ENCODE assay signal across 9 cellular contexts in the genomic region with DNA sequence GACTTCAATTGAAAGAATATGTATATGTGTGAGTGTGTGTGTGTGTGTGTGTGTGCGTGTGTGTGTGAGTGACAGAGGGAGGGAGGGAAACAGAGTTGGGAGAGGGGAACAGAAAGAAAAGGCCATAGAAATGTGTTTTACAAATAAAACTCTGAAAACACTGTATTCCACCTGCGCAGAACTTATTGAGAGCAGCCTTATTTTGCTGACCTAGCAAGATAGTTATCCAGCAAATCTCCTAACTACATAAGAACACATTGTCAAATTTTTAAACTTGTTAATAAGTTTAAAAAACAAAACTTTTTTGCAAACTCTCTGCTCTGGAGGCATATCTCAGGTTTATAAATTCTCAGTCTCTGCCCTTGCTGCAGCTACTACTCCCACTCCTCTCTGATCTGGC.
"Had no signal": no experiment of that assay in that cellular context is flagged by ENCODE, and none has a peak within 500 bp of the region (broad histone marks: within the 10 kb centered on the region; RNA-seq: fewer than 3 reads in every experiment).

No MANE protein-coding gene starts in this region.

- H3K27ac ChIP-seq: GM23248, HL-60 had no signal

- H3K36me3 Mint-ChIP-seq: IgD-negative memory B cell had no signal

- H3K36me3 ChIP-seq: HAP-1 had no signal

- H3K4me1 Mint-ChIP-seq: IgD-negative memory B cell had no signal

- H3K4me1 ChIP-seq: HAP-1 had no signal

- H3K9me3 ChIP-seq: HAP-1 had no signal

- H3K4me3 ChIP-seq: GM23248, HAP-1 had no signal

- H3K9me3 Mint-ChIP-seq: HFFc6 had no signal

- DNase-seq: GM23248, GOT3, H7, HFFc6, KG1 had no signal

- ATAC-seq: HCT116 had no signal

- H2AFZ ChIP-seq: GM23248 had no signal

- H3K27ac Mint-ChIP-seq: HFFc6, IgD-negative memory B cell had no signal

- H3K9ac ChIP-seq: GM23248 had no signal

- H3K4me3 Mint-ChIP-seq: HFFc6, IgD-negative memory B cell had no signal
